Comparison of ENCODE assay signal across 8 cellular contexts in the genomic region with DNA sequence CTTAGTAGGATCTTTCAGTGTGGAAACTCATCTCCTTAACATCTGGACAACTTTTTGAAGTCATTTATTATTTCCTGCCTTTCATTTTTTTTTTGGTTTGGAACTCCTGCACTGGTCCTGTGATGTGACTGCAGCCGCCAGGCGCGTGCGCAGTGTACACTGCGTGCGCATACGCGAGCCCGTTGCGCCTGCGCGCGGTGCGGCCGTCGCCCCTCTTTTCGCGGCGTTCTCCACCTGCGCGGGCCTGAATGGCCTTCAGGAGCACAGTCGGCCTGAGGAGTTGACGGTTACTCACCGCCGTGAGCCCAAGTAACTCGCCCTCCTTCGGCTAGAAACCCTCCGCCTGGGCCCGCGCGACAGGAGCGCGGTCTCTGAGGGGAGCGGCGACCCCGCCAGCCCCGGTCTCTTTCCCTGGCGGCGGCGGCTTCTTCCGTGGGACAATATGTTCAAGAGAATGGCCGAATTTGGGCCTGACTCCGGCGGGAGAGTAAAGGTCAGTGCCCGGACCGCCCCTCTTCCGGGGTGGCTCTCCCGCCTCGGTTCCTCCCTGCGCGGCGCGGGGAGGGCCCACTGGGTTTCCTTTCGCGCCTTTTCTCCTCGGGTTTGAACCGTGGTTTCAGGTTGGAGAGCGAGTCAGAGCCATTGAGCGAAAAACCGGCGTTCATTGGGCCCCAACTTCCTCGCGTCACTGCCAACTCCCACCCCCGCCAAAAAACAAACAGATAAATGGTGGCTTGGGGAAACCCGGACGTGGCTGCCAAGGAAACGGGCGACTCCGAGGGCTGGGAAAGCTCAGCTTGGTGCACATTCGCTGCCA. TPM values are rescaled to one million over a fixed set of nuclear protein-coding genes. Genes with fewer than 3 reads are reported as not detected.
DNase-seq lines count a peak whose midpoint lies in the region; ATAC-seq and TF ChIP-seq lines count a peak whose summit lies in the region.

A gene (plus strand): TSS at position 213 of the 817 bp plus-strand sequence. CDS start 230 bp downstream, at position 443.

- peak; percentile 14 for TF ChIP-seq CTCF in DOHH2 (IDR thresholded peaks at IDR 0.05; ENCODE audit: low read depth, low read length, poor library complexity, severe bottlenecking)
- TF ChIP-seq CTCF in GM23338 (conservative IDR thresholded peaks at IDR 0.05; ENCODE audit: low read depth in 2 of 2): no peak
- TF ChIP-seq CTCF in RWPE1 (conservative IDR thresholded peaks at IDR 0.05; ENCODE audit: low read depth): no peak
- no peak for TF ChIP-seq CTCF in fibroblast of pulmonary artery (IDR thresholded peaks at IDR 0.05; ENCODE audit: low read length, missing control alignments)
- no peak for TF ChIP-seq CTCF in nephron (IDR thresholded peaks at IDR 0.05; ENCODE audit: unreplicated experiment in 3 of 3)

- H3K27ac Mint-ChIP-seq in GM23338 (peak within 1 kb of the TSS; percentile 97), nephron (peak within 1 kb of the TSS; percentile 75 to 94 (median 93))
- peak within 1 kb of the TSS; percentile 97 for H3K27ac Mint-ChIP-seq in activated T-helper 2 cell treated with anti-CD3 and anti-CD28 coated beads, Interferon-gamma antibody, Interleukin-2, Interleukin-4, amounts not matched to agents 10 μg/mL and 5 μg/mL and 100 μg/mL, durations not matched to agents 14 hours and 24 hours and 36 hours
- peak within 1 kb of the TSS; percentile 96 for H3K27ac Mint-ChIP-seq in stimulated activated naive CD8-positive, alpha-beta T cell treated with anti-CD3 and anti-CD28 coated beads, Interleukin-15, Interleukin-2, amounts not matched to agents 100 ng/mL and 50 ng/mL, for 24 hours

- H3F3A ChIP-seq in DOHH2 (ENCODE audit: control insufficient read depth, insufficient read depth): peaks cover 6% of the 10 kb centered on the region; the same call in 1 of the 2 replicates
- no peaks in the 10 kb centered on the region for H3F3A ChIP-seq in GM23338 (replicated peaks; ENCODE audit: low read depth)

- no peaks in the 10 kb centered on the region for H3K27me3 ChIP-seq in DOHH2 (ENCODE audit: control insufficient read depth, low read length)
- no peaks in the 10 kb centered on the region for H3K27me3 ChIP-seq in GM23338 (ENCODE audit: insufficient read depth)

- H3K9me3 Mint-ChIP-seq in GM23338: no peaks in the 10 kb centered on the region
- H3K9me3 Mint-ChIP-seq in activated T-helper 2 cell treated with anti-CD3 and anti-CD28 coated beads, Interferon-gamma antibody, Interleukin-2, Interleukin-4, amounts not matched to agents 10 μg/mL and 5 μg/mL and 100 μg/mL, durations not matched to agents 14 hours and 24 hours and 36 hours: no peaks in the 10 kb centered on the region
- H3K9me3 Mint-ChIP-seq in nephron: no peaks in the 10 kb centered on the region
- no peaks in the 10 kb centered on the region for H3K9me3 Mint-ChIP-seq in stimulated activated naive CD8-positive, alpha-beta T cell treated with anti-CD3 and anti-CD28 coated beads, Interleukin-15, Interleukin-2, amounts not matched to agents 100 ng/mL and 50 ng/mL, for 24 hours

- ATAC-seq in GM23338: peak; percentile 88

- H3K4me2 ChIP-seq in DOHH2 (ENCODE audit: low read length): peak within 1 kb of the TSS; percentile 84
- H3K4me2 ChIP-seq in GM23338: peak within 1 kb of the TSS; percentile 86

- DNase-seq in GM23338 (ENCODE audit: low spot score) (peak; percentile 89), LHCN-M2 (ENCODE audit: low read depth) (peak; percentile 94), RWPE1 (ENCODE audit: low spot score) (peak; percentile 89), fibroblast of pulmonary artery (ENCODE audit: low read depth) (peak; percentile 89)
- DNase-seq in activated T-helper 2 cell treated with anti-CD3 and anti-CD28 coated beads, Interferon-gamma antibody, Interleukin-2, Interleukin-4, amounts not matched to agents 10 μg/mL and 5 μg/mL and 100 μg/mL, durations not matched to agents 14 hours and 24 hours and 36 hours (ENCODE audit: low spot score): peak; percentile 88

- peaks cover 2% of the 10 kb centered on the region for H3K27me3 Mint-ChIP-seq in GM23338 (ENCODE audit: insufficient read depth, low read depth, poor library complexity)
- peaks cover 3% of the 10 kb centered on the region for H3K27me3 Mint-ChIP-seq in activated T-helper 2 cell treated with anti-CD3 and anti-CD28 coated beads, Interferon-gamma antibody, Interleukin-2, Interleukin-4, amounts not matched to agents 10 μg/mL and 5 μg/mL and 100 μg/mL, durations not matched to agents 14 hours and 24 hours and 36 hours (ENCODE audit: low read depth)
- H3K27me3 Mint-ChIP-seq in nephron (ENCODE audit: low read depth): no peaks in the 10 kb centered on the region
- no peaks in the 10 kb centered on the region for H3K27me3 Mint-ChIP-seq in stimulated activated naive CD8-positive, alpha-beta T cell treated with anti-CD3 and anti-CD28 coated beads, Interleukin-15, Interleukin-2, amounts not matched to agents 100 ng/mL and 50 ng/mL, for 24 hours

- intact Hi-C loops in activated T-helper 2 cell treated with anti-CD3 and anti-CD28 coated beads, Interferon-gamma antibody, Interleukin-2, Interleukin-4, amounts not matched to agents 10 μg/mL and 5 μg/mL and 100 μg/mL, durations not matched to agents 14 hours and 24 hours and 36 hours (cut with micrococcal nuclease): loop anchor here (1.0 to 5.0 kb wide), 3 partner anchors 109 to 378 kb away; a partner anchor contains a TSS

- H3K4me1 Mint-ChIP-seq in GM23338 (peaks cover 15% of the 10 kb centered on the region), nephron (peaks cover 18% of the 10 kb centered on the region)
- H3K4me1 Mint-ChIP-seq in activated T-helper 2 cell treated with anti-CD3 and anti-CD28 coated beads, Interferon-gamma antibody, Interleukin-2, Interleukin-4, amounts not matched to agents 10 μg/mL and 5 μg/mL and 100 μg/mL, durations not matched to agents 14 hours and 24 hours and 36 hours (ENCODE audit: low read depth): peaks cover 30% of the 10 kb centered on the region
- peaks cover 43% of the 10 kb centered on the region for H3K4me1 Mint-ChIP-seq in stimulated activated naive CD8-positive, alpha-beta T cell treated with anti-CD3 and anti-CD28 coated beads, Interleukin-15, Interleukin-2, amounts not matched to agents 100 ng/mL and 50 ng/mL, for 24 hours (ENCODE audit: low read depth)

- H3K79me2 ChIP-seq in DOHH2 (ENCODE audit: control insufficient read depth, low read length) (peaks cover 49% of the 10 kb centered on the region), GM23338 (replicated peaks; ENCODE audit: insufficient read depth) (peaks cover 38% of the 10 kb centered on the region)

- H3K9me2 ChIP-seq in DOHH2 (replicated peaks; ENCODE audit: control insufficient read depth, low read length): no peaks in the 10 kb centered on the region
- H3K9me2 ChIP-seq in GM23338 (ENCODE audit: insufficient read depth): no peaks in the 10 kb centered on the region

- POLR2A ChIA-PET in RWPE1 (lab: Yijun Ruan, JAX; ENCODE audit: low non-redundant PET): no interaction called here

- H3K4me3 Mint-ChIP-seq in GM23338 (peak within 1 kb of the TSS; percentile 94), nephron (peak within 1 kb of the TSS; percentile 86 to 96 (median 93))
- H3K4me3 Mint-ChIP-seq in activated T-helper 2 cell treated with anti-CD3 and anti-CD28 coated beads, Interferon-gamma antibody, Interleukin-2, Interleukin-4, amounts not matched to agents 10 μg/mL and 5 μg/mL and 100 μg/mL, durations not matched to agents 14 hours and 24 hours and 36 hours (ENCODE audit: low read depth): peak within 1 kb of the TSS; percentile 84
- H3K4me3 Mint-ChIP-seq in stimulated activated naive CD8-positive, alpha-beta T cell treated with anti-CD3 and anti-CD28 coated beads, Interleukin-15, Interleukin-2, amounts not matched to agents 100 ng/mL and 50 ng/mL, for 24 hours: peak within 1 kb of the TSS; percentile 85

- H3K9me3 ChIP-seq in DOHH2 (ENCODE audit: control insufficient read depth, insufficient read depth, low read length): no peaks in the 10 kb centered on the region

- H3K4me3 ChIP-seq in DOHH2 (ENCODE audit: low read length) (peak within 1 kb of the TSS; percentile 99), GM23338 (peak within 1 kb of the TSS; percentile 69), fibroblast of pulmonary artery (replicated peaks; ENCODE audit: low read depth, low read length) (peak within 1 kb of the TSS; percentile 89)

- H3K36me3 ChIP-seq in DOHH2 (ENCODE audit: control insufficient read depth, low read length) (peaks cover 45% of the 10 kb centered on the region), GM23338 (ENCODE audit: insufficient read depth) (peaks cover 7% of the 10 kb centered on the region; the same call in 1 of the 2 replicates)

- peak within 1 kb of the TSS; percentile 14; the same call in 1 of the 2 replicates for H2AFZ ChIP-seq in GM23338

- peak within 1 kb of the TSS; percentile 84 for H3K27ac ChIP-seq in DOHH2 (ENCODE audit: low read depth, low read length)
- H3K27ac ChIP-seq in GM23338 (ENCODE audit: low read depth): peak within 1 kb of the TSS; percentile 95
- H3K27ac ChIP-seq in RWPE1: peak within 1 kb of the TSS; percentile 97

- H3K4me1 ChIP-seq in DOHH2 (ENCODE audit: control insufficient read depth, low read length): peaks cover 37% of the 10 kb centered on the region
- no peaks in the 10 kb centered on the region for H3K4me1 ChIP-seq in GM23338 (ENCODE audit: insufficient read depth)

- H3K36me3 Mint-ChIP-seq in GM23338 (ENCODE audit: low read depth) (peaks cover 31% of the 10 kb centered on the region), nephron (ENCODE audit: low read depth) (peaks cover 11% of the 10 kb centered on the region)
- H3K36me3 Mint-ChIP-seq in activated T-helper 2 cell treated with anti-CD3 and anti-CD28 coated beads, Interferon-gamma antibody, Interleukin-2, Interleukin-4, amounts not matched to agents 10 μg/mL and 5 μg/mL and 100 μg/mL, durations not matched to agents 14 hours and 24 hours and 36 hours (ENCODE audit: low read depth): peaks cover 23% of the 10 kb centered on the region
- peaks cover 26% of the 10 kb centered on the region for H3K36me3 Mint-ChIP-seq in stimulated activated naive CD8-positive, alpha-beta T cell treated with anti-CD3 and anti-CD28 coated beads, Interleukin-15, Interleukin-2, amounts not matched to agents 100 ng/mL and 50 ng/mL, for 24 hours (ENCODE audit: low read depth)

- H4K20me1 ChIP-seq in DOHH2 (ENCODE audit: control insufficient read depth, insufficient read depth, low read depth, low read length) (0 out of 2 replicates have a peak, but pooled peaks cover 3% of the 10 kb centered on the region), GM23338 (replicated peaks; ENCODE audit: insufficient read depth) (no peaks in the 10 kb centered on the region; the same call in 1 of the 2 replicates)

- CTCF ChIA-PET in RWPE1 (lab: Yijun Ruan, JAX): no interaction called here

TF ChIP-seq in GM23338, 12 proteins besides CTCF, POLR2A, EP300 and RAD21 (continues in another document):
- TF ChIP-seq CREB1 (CRISPR knock-in tag; IDR thresholded peaks at IDR 0.05; ENCODE audit: low read depth) (0 out of 2 replicates have a peak, but pooled peaks have one; percentile 47), POLR2AphosphoS5 (IDR thresholded peaks at IDR 0.05; ENCODE audit: low read depth) (peak; percentile 77)

RNA-seq across cellular contexts. Expression of the gene that starts here (rescaled TPM):
- 82.5 and 90.5 TPM in 2 replicates for total RNA-seq in GM23338 (2014; rRNA removed; shearing (Covaris generic))
- polyA plus RNA-seq in GM23338 (2016; fragmentation: Nextera tagmentation; extraction: Ambion mirVana): 64.4 and 64.7 TPM in 2 replicates
- 39.9 and 48.4 TPM in 2 replicates for total RNA-seq in LHCN-M2 (2014; rRNA removed)
- 7.8 TPM for polyA plus RNA-seq in LHCN-M2 (2012)
- total RNA-seq in activated T-helper 2 cell treated with anti-CD3 and anti-CD28 coated beads, Interferon-gamma antibody, Interleukin-2, Interleukin-4, amounts not matched to agents 10 μg/mL and 5 μg/mL and 100 μg/mL, durations not matched to agents 14 hours and 24 hours and 36 hours: 38.9 and 39.0 TPM in 2 replicates

Comparison
In these comparisons a context has a peak if more than half of its experiments do, and no peak if none do; other contexts are left out.
1. Peak in every context shown above with its lines: DNase-seq, ATAC-seq, H3K4me3 ChIP-seq and H3K27ac ChIP-seq.